In genomic region chr2:87692914-87693313, GRCh38 we compare ENCODE assay signal across 1 cellular context. TPM values are rescaled to one million over a fixed set of nuclear protein-coding genes. Genes with fewer than 3 reads are reported as not detected.
"Had no signal": no experiment of that assay in that cellular context is flagged by ENCODE, and none has a peak within 500 bp of the region (broad histone marks: within the 10 kb centered on the region; RNA-seq: fewer than 3 reads in every experiment).

No MANE protein-coding gene starts in this region.

RNA-seq across cellular contexts. Expression of gene PLGLB2, which starts 55.0 kb away (rescaled TPM):
- total RNA-seq: kidney had no signal
